Comparison of ENCODE assay signal across 21 cellular contexts in genomic region chr11:121802542-121802941, GRCh38.
DNase-seq lines count a peak whose midpoint lies in the region; ATAC-seq and TF ChIP-seq lines count a peak whose summit lies in the region.
"Had no signal": no experiment of that assay in that cellular context is flagged by ENCODE, and none has a peak within 500 bp of the region (broad histone marks: within the 10 kb centered on the region; RNA-seq: fewer than 3 reads in every experiment).

No MANE protein-coding gene starts in this region.

- no peak overlapping the region for H2AFZ ChIP-seq in H9 (ENCODE audit: low read length)
- no peak overlapping the region for H2AFZ ChIP-seq in neural progenitor cell (replicated peaks)

- no peak overlapping the region for H2BK15ac ChIP-seq in H9 (ENCODE audit: low read depth, low read length)

- no peak overlapping the region for H3K23ac ChIP-seq in H9 (ENCODE audit: insufficient read length, low read depth, low read length)

- H3K56ac ChIP-seq in H9 (ENCODE audit: insufficient read length, low read depth, low read length): no peak overlapping the region

- H3K4me3 Mint-ChIP-seq in H9 (peak overlapping the region; percentile 48 to 71; a peak in 4 of 5 replicates), neural progenitor cell (no peak overlapping the region)
- H3K4me3 Mint-ChIP-seq: CD14-positive monocyte; dendritic cell treated with granulocyte-macrophage colony-stimulating factor and Interleukin-4, amounts not matched to agents 40 ng/mL and 50 ng/mL, for 4 days; stimulated activated memory B cell treated with anti-CD40 and anti-IgM and Interleukin-4, amounts not matched to agents 10 μg/mL and 1 μg/mL and 100 μg/mL, for 72 hours; T-cell had no signal

- H3K27ac Mint-ChIP-seq in H9: peak overlapping the region; percentile 92 to 100 (median 99)
- no peak overlapping the region for H3K27ac Mint-ChIP-seq in neural progenitor cell
- H3K27ac Mint-ChIP-seq: activated T-helper 2 cell treated with anti-CD3 and anti-CD28 coated beads, Interferon-gamma antibody, Interleukin-2, Interleukin-4, amounts not matched to agents 10 μg/mL and 5 μg/mL and 100 μg/mL, durations not matched to agents 14 hours and 24 hours and 36 hours; CD14-positive monocyte; dendritic cell treated with granulocyte-macrophage colony-stimulating factor and Interleukin-4, amounts not matched to agents 40 ng/mL and 50 ng/mL, for 4 days; stimulated activated memory B cell treated with anti-CD40 and anti-IgM and Interleukin-4, amounts not matched to agents 10 μg/mL and 1 μg/mL and 100 μg/mL, for 72 hours; T-cell had no signal

- H3K4me1 ChIP-seq in H9 (ENCODE audit: insufficient read depth, low read length) (peaks cover 12% of the 10 kb centered on the region), colonic mucosa (no peaks in the 10 kb centered on the region), iPS-18a (ENCODE audit: control insufficient read depth, low read depth, low read length) (peaks cover 41% of the 10 kb centered on the region), neural progenitor cell (peaks cover 33% of the 10 kb centered on the region), prostate gland (replicated peaks) (no peaks in the 10 kb centered on the region)
- H3K4me1 ChIP-seq: right lobe of liver had no signal

- intact Hi-C loops in colonic mucosa (cut with DNase I) (no loop called here), prostate gland (cut with DNase I) (no loop called here)

- H3K27ac ChIP-seq in H9 (ENCODE audit: insufficient read length, low read depth, low read length) (peak overlapping the region; percentile 94), colonic mucosa (no peak overlapping the region), iPS-18a (ENCODE audit: low read length) (peak overlapping the region; percentile 95), neural progenitor cell (no peak overlapping the region), prostate gland (no peak overlapping the region)
- H3K27ac ChIP-seq: right lobe of liver, thoracic aorta had no signal

- H3K4me2 ChIP-seq in H9 (ENCODE audit: insufficient read depth, insufficient read length, low read length): peak overlapping the region; percentile 41
- H3K4me2 ChIP-seq in neural progenitor cell: peak overlapping the region; percentile 77

- no peak overlapping the region for H4K91ac ChIP-seq in H9 (ENCODE audit: insufficient read length, low read depth, low read length)

- peaks cover 8 to 25% (median 14%) of the 10 kb centered on the region in 3 experiments for H3K36me3 Mint-ChIP-seq in H9 (ENCODE audit: insufficient read depth in 1 of 3, low read depth in 3 of 3)
- H3K36me3 Mint-ChIP-seq in neural progenitor cell: no peaks in the 10 kb centered on the region
- H3K36me3 Mint-ChIP-seq: CD14-positive monocyte; stimulated activated memory B cell treated with anti-CD40 and anti-IgM and Interleukin-4, amounts not matched to agents 10 μg/mL and 1 μg/mL and 100 μg/mL, for 72 hours; T-cell had no signal

- H3K4me1 Mint-ChIP-seq in H9 (peaks cover 41 to 47% of the 10 kb centered on the region in 2 experiments), neural progenitor cell (peaks cover 32% of the 10 kb centered on the region)
- H3K4me1 Mint-ChIP-seq: CD14-positive monocyte; stimulated activated memory B cell treated with anti-CD40 and anti-IgM and Interleukin-4, amounts not matched to agents 10 μg/mL and 1 μg/mL and 100 μg/mL, for 72 hours; T-cell had no signal

- H3K36me3 ChIP-seq in colonic mucosa (no peaks in the 10 kb centered on the region), iPS-18a (ENCODE audit: control insufficient read depth, low read depth, low read length) (no peaks in the 10 kb centered on the region), neural progenitor cell (no peaks in the 10 kb centered on the region), prostate gland (no peaks in the 10 kb centered on the region)
- H3K36me3 ChIP-seq: right lobe of liver, thoracic aorta had no signal

- H3K9me3 Mint-ChIP-seq in H9: peaks cover 13 to 14% of the 10 kb centered on the region in 2 experiments
- peaks cover 5% of the 10 kb centered on the region for H3K9me3 Mint-ChIP-seq in neural progenitor cell

- H3K79me1 ChIP-seq in H9 (ENCODE audit: insufficient read depth, low read depth, low read length, poor library complexity, severe bottlenecking): no peaks in the 10 kb centered on the region

- H3K23me2 ChIP-seq in H9 (ENCODE audit: insufficient read length, low read depth, low read length, poor library complexity, severe bottlenecking): peaks cover 6% of the 10 kb centered on the region

- no peak for TF ChIP-seq POLR2A in prostate gland (IDR thresholded peaks at IDR 0.05)

- H3K79me2 ChIP-seq in H9 (ENCODE audit: insufficient read depth, low read length) (no peaks in the 10 kb centered on the region), neural progenitor cell (ENCODE audit: low read depth) (no peaks in the 10 kb centered on the region)

- H2BK12ac ChIP-seq in H9 (ENCODE audit: insufficient read length, low read depth, low read length): no peak overlapping the region

- H3K27me3 ChIP-seq in H9 (ENCODE audit: insufficient read depth, low read length): no peaks in the 10 kb centered on the region
- H3K27me3 ChIP-seq in colonic mucosa: no peaks in the 10 kb centered on the region
- no peaks in the 10 kb centered on the region for H3K27me3 ChIP-seq in iPS-18a (ENCODE audit: control insufficient read depth, insufficient read depth, low read length)
- H3K27me3 ChIP-seq in neural progenitor cell: no peaks in the 10 kb centered on the region
- H3K27me3 ChIP-seq in prostate gland (replicated peaks; ENCODE audit: insufficient read depth): no peaks in the 10 kb centered on the region
- H3K27me3 ChIP-seq: right lobe of liver had no signal

- H4K20me1 ChIP-seq in H9 (ENCODE audit: control insufficient read depth, insufficient read depth, insufficient read length): no peaks in the 10 kb centered on the region
- H4K20me1 ChIP-seq in neural progenitor cell (ENCODE audit: low read depth): no peaks in the 10 kb centered on the region

- no peak for ATAC-seq in GM21447 (IDR thresholded peaks at IDR 0.05; ENCODE audit: unreplicated experiment)
- ATAC-seq: right lobe of liver; stimulated activated memory B cell treated with anti-CD40 and anti-IgM and Interleukin-4, amounts not matched to agents 10 μg/mL and 1 μg/mL and 100 μg/mL, for 72 hours; T-cell had no signal

- no peak overlapping the region for H2BK120ac ChIP-seq in H9 (ENCODE audit: low read depth, low read length, poor library complexity, severe bottlenecking)

- no peaks in the 10 kb centered on the region for H3K27me3 Mint-ChIP-seq in H9 (ENCODE audit: low read depth)
- no peaks in the 10 kb centered on the region for H3K27me3 Mint-ChIP-seq in neural progenitor cell (ENCODE audit: insufficient read depth, low read depth)
- H3K27me3 Mint-ChIP-seq: dendritic cell treated with granulocyte-macrophage colony-stimulating factor and Interleukin-4, amounts not matched to agents 40 ng/mL and 50 ng/mL, for 4 days; stimulated activated memory B cell treated with anti-CD40 and anti-IgM and Interleukin-4, amounts not matched to agents 10 μg/mL and 1 μg/mL and 100 μg/mL, for 72 hours had no signal

- no peak overlapping the region for H4K8ac ChIP-seq in H9 (replicated peaks; ENCODE audit: insufficient read length, low read depth, low read length)

- peak; percentile 71 for DNase-seq in H9
- DNase-seq in colonic mucosa: peak; percentile 33
- peak; percentile 43 for DNase-seq in neural progenitor cell (ENCODE audit: low spot score)
- DNase-seq in prostate gland (ENCODE audit: low spot score): no peak
- no peak for DNase-seq in mesenteric fat pad (ENCODE audit: low spot score)
- no peak for DNase-seq in 8988T
- DNase-seq: activated CD4-positive, alpha-beta T cell treated with anti-CD3 and anti-CD28 coated beads for 48 hours; hypothalamus; NCI-H146; NCI-H82; OCI-M1; right lobe of liver; SHP77 treated with DMSO at 0.1 percent for 48 hours; T-cell had no signal

- H3F3A ChIP-seq in neural progenitor cell (ENCODE audit: low read depth): peaks cover 33% of the 10 kb centered on the region

- no peak overlapping the region for H3K18ac ChIP-seq in H9 (ENCODE audit: insufficient read length, low read depth, low read length)

- no peak overlapping the region for H4K5ac ChIP-seq in H9 (ENCODE audit: insufficient read length, low read depth, low read length)

- H3K9me3 ChIP-seq in H9 (ENCODE audit: control insufficient read depth, low read depth, low read length) (peaks cover 5% of the 10 kb centered on the region), colonic mucosa (no peaks in the 10 kb centered on the region), iPS-18a (ENCODE audit: control insufficient read depth, low read depth, low read length) (peaks cover 4% of the 10 kb centered on the region), neural progenitor cell (ENCODE audit: low read depth) (no peaks in the 10 kb centered on the region), prostate gland (no peaks in the 10 kb centered on the region)
- H3K9me3 ChIP-seq: right lobe of liver, thoracic aorta had no signal

- H3K4ac ChIP-seq in H9 (ENCODE audit: low read depth, low read length): no peak overlapping the region

- WGBS in H9 (ENCODE audit: extremely low coverage, insufficient read length, low lambda C conversion rate): no CpG with 5 or more reads among the region's 4 CpGs
- WGBS in prostate gland: 54% methylated on average over 4 of the region's 4 CpGs

- H2BK20ac ChIP-seq in H9 (ENCODE audit: low read depth, low read length, poor library complexity, severe bottlenecking): no peak overlapping the region

- no peak overlapping the region for H2BK5ac ChIP-seq in H9 (ENCODE audit: insufficient read length, low read length)

- H3K14ac ChIP-seq in H9 (ENCODE audit: insufficient read depth, low read length): no peak overlapping the region

- H2AK5ac ChIP-seq in H9 (ENCODE audit: insufficient read length, low read length): no peak overlapping the region

- no peak overlapping the region for H3K4me3 ChIP-seq in colonic mucosa
- H3K4me3 ChIP-seq in iPS-18a (ENCODE audit: low read length): peak overlapping the region; percentile 41
- H3K4me3 ChIP-seq in neural progenitor cell: no peak overlapping the region
- no peak overlapping the region for H3K4me3 ChIP-seq in prostate gland
- H3K4me3 ChIP-seq: right lobe of liver, thoracic aorta had no signal

- H3K9ac ChIP-seq in H9 (ENCODE audit: extremely low read depth, insufficient read length, low read length) (no peak overlapping the region), colonic mucosa (ENCODE audit: low read depth in 2 of 2, low read length in 2 of 2) (no peak overlapping the region), iPS-18a (ENCODE audit: low read length) (peak overlapping the region; percentile 75), neural progenitor cell (no peak overlapping the region)

- TF ChIP-seq CTCF in H9 (conservative IDR thresholded peaks at IDR 0.05) (no peak), colonic mucosa (IDR thresholded peaks at IDR 0.05) (no peak), neural progenitor cell (IDR thresholded peaks at IDR 0.05) (no peak), prostate gland (IDR thresholded peaks at IDR 0.05) (no peak)

- no peak overlapping the region for H3T11ph ChIP-seq in H9 (ENCODE audit: low read length)

Comparison
In these comparisons a context has a peak if more than half of its experiments do, and no peak if none do; other contexts are left out.
1. DNase-seq: peak in H9 (single experiment), colonic mucosa (single experiment) and neural progenitor cell (single experiment); none in prostate gland (single experiment), mesenteric fat pad (single experiment) and 8988T (single experiment).
2. H3K27ac ChIP-seq: peak in H9 (single experiment) and iPS-18a (single experiment); none in colonic mucosa (single experiment), neural progenitor cell (single experiment) and prostate gland (0 of 2).